10 cellular contexts compared by ENCODE assay signal in the genomic region with DNA sequence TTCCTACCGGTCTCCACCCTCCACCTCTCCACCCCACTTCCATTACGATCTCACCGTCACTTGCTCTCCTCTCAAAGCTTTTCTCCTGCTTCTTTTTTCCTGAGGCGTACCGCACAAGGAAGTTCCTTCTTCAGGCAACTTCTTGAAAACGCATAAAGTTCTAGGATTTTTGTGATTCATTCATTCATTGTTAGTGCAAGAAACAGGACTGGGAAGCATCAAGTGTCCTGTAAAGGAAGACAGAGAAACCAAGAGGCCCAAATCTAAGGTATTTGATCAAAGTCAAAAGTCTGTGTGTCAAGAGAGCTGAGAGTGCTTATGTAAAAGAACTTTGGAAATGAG. TPM values are rescaled to one million over a fixed set of nuclear protein-coding genes. Genes with fewer than 3 reads are reported as not detected.
DNase-seq lines count a peak whose midpoint lies in the region; ATAC-seq and TF ChIP-seq lines count a peak whose summit lies in the region.
"Had no signal": no experiment of that assay in that cellular context is flagged by ENCODE, and none has a peak within 500 bp of the region (broad histone marks: within the 10 kb centered on the region; RNA-seq: fewer than 3 reads in every experiment).

No MANE protein-coding gene starts in this region.

- no peak for DNase-seq in activated CD4-positive, alpha-beta T cell treated with anti-CD3 and anti-CD28 coated beads, Interleukin-2, amount 10 ng/mL, durations not matched to agents 24 days and 14 days
- no peak for DNase-seq in activated CD4-positive, alpha-beta T cell treated with anti-CD3 and anti-CD28 coated beads, Interleukin-2, amount 50 U/mL, for 1 hour
- DNase-seq in skeletal muscle cell (ENCODE audit: low read depth) (no peak), sigmoid colon (no peak), NCI-H2227 (lab: John Stamatoyannopoulos, UW; ENCODE audit: unreplicated experiment) (no peak), GM19238 (ENCODE audit: insufficient read length, low spot score) (no peak)
- DNase-seq: NCI-H446 treated with DMSO at 0.1 percent for 48 hours, T-helper 9 cell had no signal

- peaks cover 20% of the 10 kb centered on the region for H3K36me3 Mint-ChIP-seq in activated CD4-positive, alpha-beta T cell treated with anti-CD3 and anti-CD28 coated beads, Interleukin-2, amount 10 ng/mL, durations not matched to agents 24 days and 14 days (ENCODE audit: low read depth)

- TF ChIP-seq CTCF in sigmoid colon (IDR thresholded peaks at IDR 0.05) = no peak

- peak overlapping the region; percentile 49 to 88 for H3K4me3 ChIP-seq in esophagus (ENCODE audit: low read depth in 1 of 2, low read length in 2 of 2)
- H3K4me3 ChIP-seq in skeletal muscle cell (ENCODE audit: low read depth, low read length) = peak overlapping the region; percentile 51
- H3K4me3 ChIP-seq in sigmoid colon = no peak overlapping the region

- H3K4me1 ChIP-seq in esophagus (ENCODE audit: control insufficient read depth in 2 of 2, insufficient read depth in 2 of 2, low read length in 1 of 2) (peaks cover 0 to 10% of the 10 kb centered on the region in 2 donors), sigmoid colon (peaks cover 0 to 33% (median 23%) of the 10 kb centered on the region in 4 donors)

- no peaks in the 10 kb centered on the region for H3K36me3 ChIP-seq in esophagus (ENCODE audit: control insufficient read depth in 2 of 2, insufficient read depth in 2 of 2, low read length in 1 of 2)
- no peaks in the 10 kb centered on the region for H3K36me3 ChIP-seq in sigmoid colon

- H3K9me3 ChIP-seq in esophagus (ENCODE audit: control insufficient read depth in 2 of 2, insufficient read depth in 1 of 2, low read depth in 1 of 2, low read length in 1 of 2) (no peaks in the 10 kb centered on the region), sigmoid colon (no peaks in the 10 kb centered on the region)

- no peak for ATAC-seq in SK-N-SH treated with all-trans-retinoic acid at 6 μM for 48 hours

- TF ChIP-seq POLR2A in sigmoid colon (IDR thresholded peaks at IDR 0.05) = no peak

- H3K27ac ChIP-seq in esophagus (ENCODE audit: low read depth in 2 of 2, low read length in 1 of 2) (peak overlapping the region; percentile 78 to 93), sigmoid colon (peak overlapping the region in 2 of 4 donors; percentile 87 to 90)

- H3K9me3 Mint-ChIP-seq in activated CD4-positive, alpha-beta T cell treated with anti-CD3 and anti-CD28 coated beads, Interleukin-2, amount 10 ng/mL, durations not matched to agents 24 days and 14 days = no peaks in the 10 kb centered on the region

- H3K27me3 ChIP-seq in esophagus (ENCODE audit: control insufficient read depth in 1 of 2, insufficient read depth in 2 of 2, low read length in 2 of 2) = no peaks in the 10 kb centered on the region
- no peaks in the 10 kb centered on the region for H3K27me3 ChIP-seq in sigmoid colon

- no peaks in the 10 kb centered on the region for H3K27me3 Mint-ChIP-seq in activated CD4-positive, alpha-beta T cell treated with anti-CD3 and anti-CD28 coated beads, Interleukin-2, amount 10 ng/mL, durations not matched to agents 24 days and 14 days

- intact Hi-C loops in activated CD4-positive, alpha-beta T cell treated with anti-CD3 and anti-CD28 coated beads, Interleukin-2, amount 10 ng/mL, durations not matched to agents 24 days and 14 days (cut with micrococcal nuclease) = no loop called here
- intact Hi-C loops in sigmoid colon (cut with DNase I) = no loop called here

- 47 to 59% methylated on average over 6 of the region's 6 CpGs for WGBS in esophagus, 2 donors
- WGBS in sigmoid colon, 2 donors = 82 to 86% methylated on average over 6 of the region's 6 CpGs

- H3K4me3 Mint-ChIP-seq in activated CD4-positive, alpha-beta T cell treated with anti-CD3 and anti-CD28 coated beads, Interleukin-2, amount 10 ng/mL, durations not matched to agents 24 days and 14 days = peak overlapping the region; percentile 96

- TF ChIP-seq EP300 in sigmoid colon (IDR thresholded peaks at IDR 0.05) = no peak

- peaks cover 30% of the 10 kb centered on the region for H3K4me1 Mint-ChIP-seq in activated CD4-positive, alpha-beta T cell treated with anti-CD3 and anti-CD28 coated beads, Interleukin-2, amount 10 ng/mL, durations not matched to agents 24 days and 14 days

- H3K27ac Mint-ChIP-seq in activated CD4-positive, alpha-beta T cell treated with anti-CD3 and anti-CD28 coated beads, Interleukin-2, amount 10 ng/mL, durations not matched to agents 24 days and 14 days = peak overlapping the region; percentile 77

TF ChIP-seq in SK-N-SH treated with all-trans-retinoic acid at 6 μM for 48 hours, 23 proteins besides CTCF, POLR2A, EP300 and RAD21:
- TF ChIP-seq PPARA (CRISPR knock-in tag; IDR thresholded peaks at IDR 0.05; ENCODE audit: borderline replicate concordance) (0 out of 2 replicates have a peak, but pooled peaks have one; percentile 37), POU6F1 (CRISPR knock-in tag; IDR thresholded peaks at IDR 0.05; ENCODE audit: borderline replicate concordance, low read depth) (no peak)

RNA-seq across cellular contexts. Expression of gene RCC2, which starts 1.3 kb away (rescaled TPM):
- total RNA-seq in activated CD4-positive, alpha-beta T cell treated with anti-CD3 and anti-CD28 coated beads, Interleukin-2, amount 10 ng/mL, durations not matched to agents 24 days and 14 days = 225 and 234 TPM in 2 replicates
- polyA plus RNA-seq in esophagus (10 to 100 TPM; 48.8 TPM), sigmoid colon (10 to 100 TPM; 16.8 to 62.9 (median 28.9) TPM)
- total RNA-seq in sigmoid colon = 10 to 100 TPM; 12.8 to 21.9 (median 17.8) TPM

Comparison
In these comparisons a context has a peak if more than half of its experiments do, and no peak if none do; other contexts are left out.
1. H3K4me3 ChIP-seq: peak in esophagus (2 of 2) and skeletal muscle cell (single experiment); none in sigmoid colon (0 of 4).